In genomic region chr22:24155597-24156145, GRCh38 we compare ENCODE assay signal across 8 cellular contexts. TPM values are rescaled to one million over a fixed set of nuclear protein-coding genes. Genes with fewer than 3 reads are reported as not detected.
DNase-seq lines count a peak whose midpoint lies in the region; ATAC-seq and TF ChIP-seq lines count a peak whose summit lies in the region.

No MANE protein-coding gene starts in this region.

- CTCF ChIA-PET in Caco-2 (lab: Charles Lee) (interaction anchor here (0.6 to 2.3 kb wide), 5 partner anchors 9 to 400 kb away, joined by 3 to 11 read pairs (median 4); partner anchors contain the start of gene SUSD2), WTC11 (lab: Charles Lee) (interaction anchor here (0.6 to 6.6 kb wide), 41 partner anchors 9 to 652 kb away, joined by 3 to 99 read pairs (median 5); partner anchors contain the start of genes CABIN1, GUCD1 and SUSD2)

- H3K4me1 Mint-ChIP-seq in Caco-2 (ENCODE audit: low read depth, unreplicated experiment) (no peaks in the 10 kb centered on the region), WTC11 (peaks cover 21% of the 10 kb centered on the region)

- H3K4me3 Mint-ChIP-seq in Caco-2 (ENCODE audit: unreplicated experiment), result peak overlapping the region; percentile 35
- H3K4me3 Mint-ChIP-seq in WTC11, result peak overlapping the region; percentile 66

- BruUV-seq in Caco-2 (replicated peaks; lab: Mats Ljungman, UMichigan), result no TSS peak

- H3K27ac Mint-ChIP-seq in Caco-2 (ENCODE audit: unreplicated experiment), result no peak overlapping the region
- H3K27ac Mint-ChIP-seq in WTC11, result no peak overlapping the region

- H3K9me3 Mint-ChIP-seq in Caco-2 (ENCODE audit: unreplicated experiment) (no peaks in the 10 kb centered on the region), WTC11 (no peaks in the 10 kb centered on the region)

- H3K4me3 ChIP-seq in Caco-2 (ENCODE audit: low read depth, low read length), result peak overlapping the region; percentile 13; the same call in 1 of the 2 replicates

- peak overlapping the region; percentile 85 for H3K27ac ChIP-seq in cingulate gyrus (ENCODE audit: low read depth, low read length)

- TF ChIP-seq CTCF in Caco-2 (IDR thresholded peaks at IDR 0.05; ENCODE audit: insufficient read depth in 1 of 2, low read depth in 1 of 2, low read length in 1 of 2, severe bottlenecking in 1 of 2, unreplicated experiment in 1 of 2) (peak in 1 of 2 experiments; percentile 11), WTC11 (IDR thresholded peaks at IDR 0.05) (peak; percentile 62; the same call in 1 of the 2 replicates)

- POLR2A ChIA-PET in Caco-2 (lab: Charles Lee), result no interaction called here
- POLR2A ChIA-PET in WTC11 (lab: Charles Lee), result interaction anchor here (0.9 to 1.7 kb wide), 2 partner anchors 9 to 145 kb away, joined by 5 to 9 read pairs; partner anchors contain the start of gene CABIN1

- H3K27me3 Mint-ChIP-seq in Caco-2 (ENCODE audit: insufficient read depth, unreplicated experiment) (no peaks in the 10 kb centered on the region), WTC11 (ENCODE audit: low read depth) (0 out of 2 replicates have a peak, but pooled peaks cover 3% of the 10 kb centered on the region)

- no peaks in the 10 kb centered on the region for H3K27me3 ChIP-seq in Caco-2 (replicated peaks; ENCODE audit: control insufficient read depth, insufficient read depth, low read length)

- ATAC-seq in GM21381 (IDR thresholded peaks at IDR 0.05; ENCODE audit: unreplicated experiment), result peak; percentile 31
- peak; percentile 48 for ATAC-seq in WTC11
- no peak for ATAC-seq in HG03457 (IDR thresholded peaks at IDR 0.05; ENCODE audit: unreplicated experiment)

- H3K36me3 ChIP-seq in Caco-2 (ENCODE audit: control insufficient read depth, insufficient read depth, low read length), result no peaks in the 10 kb centered on the region

- no peaks in the 10 kb centered on the region for H3K4me1 ChIP-seq in Caco-2

- H3K36me3 Mint-ChIP-seq in Caco-2 (ENCODE audit: insufficient read depth, unreplicated experiment) (peaks cover 5% of the 10 kb centered on the region), WTC11 (no peaks in the 10 kb centered on the region)

- DNase-seq in Caco-2 (peak in 1 of 2 experiments; percentile 20), LHCN-M2 (ENCODE audit: low read depth) (peak; percentile 78), WTC11 (ENCODE audit: low spot score) (peak; percentile 60), kidney tubule cell (ENCODE audit: low spot score) (peak; percentile 53)
- peak; percentile 10 to 36 for DNase-seq in stimulated activated CD4-positive, alpha-beta T cell treated with anti-CD3 and anti-CD28 coated beads, Interleukin-15, amount 100 ng/mL, for 48 hours (ENCODE audit: low read depth in 2 of 2)

- intact Hi-C loops in Caco-2 (cut with micrococcal nuclease; ENCODE audit: unreplicated experiment), result no loop called here

- H3K9me3 ChIP-seq in Caco-2, result no peaks in the 10 kb centered on the region

TF ChIP-seq in WTC11, 78 proteins besides CTCF, POLR2A, EP300 and RAD21:
- TF ChIP-seq HMGXB4 (CRISPR knock-in tag; IDR thresholded peaks at IDR 0.05) (0 out of 2 replicates have a peak, but pooled peaks have one; percentile 25), ZNF425 (CRISPR knock-in tag; conservative IDR thresholded peaks at IDR 0.05) (no peak), FOXK1 (CRISPR knock-in tag; IDR thresholded peaks at IDR 0.05) (0 out of 2 replicates have a peak, but pooled peaks have one; percentile 29)
TF ChIP-seq in WTC11: peak in this region for 2.

RNA-seq across cellular contexts. Expression of gene SUSD2, which starts 25.6 kb away (rescaled TPM):
- total RNA-seq in Caco-2 (2022), result 7.0 and 8.6 TPM in 2 replicates
- total RNA-seq in LHCN-M2 (2014; rRNA removed), result 0.23 and 0.26 TPM in 2 replicates
- 0.04 TPM for polyA plus RNA-seq in LHCN-M2 (2012)
- 0.85 to 1.1 TPM (median 0.94 TPM) in 3 replicates for total RNA-seq in WTC11 (2021)
